ENCODE assay signal across 18 cellular contexts in genomic region chr5:132372122-132372521, GRCh38. TPM values are rescaled to one million over a fixed set of nuclear protein-coding genes. Genes with fewer than 3 reads are reported as not detected.
DNase-seq lines count a peak whose midpoint lies in the region; ATAC-seq and TF ChIP-seq lines count a peak whose summit lies in the region.
"Had no signal": no experiment of that assay in that cellular context is flagged by ENCODE, and none has a peak within 500 bp of the region (broad histone marks: within the 10 kb centered on the region; RNA-seq: fewer than 3 reads in every experiment).

No MANE protein-coding gene starts in this region.

- no peaks in the 10 kb centered on the region for H3K9me3 ChIP-seq in skeletal muscle satellite cell (replicated peaks; ENCODE audit: low read length)
- H3K9me3 ChIP-seq: tibial nerve had no signal

- DNase-seq in HL-60 (ENCODE audit: low read depth in 1 of 2, low spot score in 1 of 2) (peak in 1 of 2 experiments; percentile 42), NOMO-1 treated with DMSO at 0.1 percent for 48 hours (lab: John Stamatoyannopoulos, UW; ENCODE audit: unreplicated experiment) (peak; percentile 52), MCF 10A (ENCODE audit: unreplicated experiment) (no peak), dorsolateral prefrontal cortex (no peak), NCI-H2107 (lab: John Stamatoyannopoulos, UW) (no peak)
- DNase-seq: activated CD8-positive, alpha-beta T cell treated with anti-CD3 and anti-CD28 coated beads for 36 hours; caudate nucleus; DMS79 treated with DMSO at 0.1 percent for 48 hours; HFFc6; NCI-H1048; NCI-H2171 had no signal

- H3K4me1 Mint-ChIP-seq in MCF 10A (ENCODE audit: insufficient read depth, unreplicated experiment): peaks cover 51% of the 10 kb centered on the region

- peaks cover 39% of the 10 kb centered on the region for H3K4me1 ChIP-seq in skeletal muscle satellite cell (ENCODE audit: control insufficient read depth, insufficient read depth, low read length)

- H3K27ac ChIP-seq in HL-60 (replicated peaks) (peak overlapping the region; percentile 5; the same call in 1 of the 2 replicates), dorsolateral prefrontal cortex (peak overlapping the region in 29 of 59 donors; percentile 2 to 88 (median 39))
- H3K27ac ChIP-seq: C4-2B had no signal

- CTCF ChIA-PET in MCF 10A (lab: Yijun Ruan, JAX): interaction anchor here (0.6 to 4.0 kb wide), 12 partner anchors 9 to 307 kb away, joined by 3 to 29 read pairs (median 4); no protein-coding TSS in a partner anchor

- no peak for ATAC-seq in HG02938 (IDR thresholded peaks at IDR 0.05; ENCODE audit: unreplicated experiment)
- ATAC-seq: activated CD8-positive, alpha-beta T cell treated with anti-CD3 and anti-CD28 coated beads for 36 hours; left lobe of liver had no signal

- no peak for TF ChIP-seq CTCF in HL-60 (IDR thresholded peaks at IDR 0.05; ENCODE audit: insufficient read depth, low read length)
- TF ChIP-seq CTCF in MCF 10A (IDR thresholded peaks at IDR 0.05; ENCODE audit: unreplicated experiment): no peak
- TF ChIP-seq CTCF in dorsolateral prefrontal cortex (IDR thresholded peaks at IDR 0.05 in 54 of 56, conservative IDR thresholded peaks at IDR 0.05 in 2 of 56; ENCODE audit: low read depth in 1 of 56, partially characterized antibody in 56 of 56): no peak

- peak overlapping the region; percentile 36 for H3K27ac Mint-ChIP-seq in MCF 10A (ENCODE audit: low read depth, unreplicated experiment)
- H3K27ac Mint-ChIP-seq: activated CD8-positive, alpha-beta T cell treated with anti-CD3 and anti-CD28 coated beads for 36 hours; activated T-helper 1 cell treated with anti-CD3 and anti-CD28 coated beads, Interleukin-12 subunit alpha, Interleukin-12 subunit beta, Interleukin-2, Interleukin-4 antibody, amounts not matched to agents 30 ng/mL and 10 ng/mL and 1 ng/mL, durations not matched to agents 14 hours and 24 hours and 36 hours; HFFc6 had no signal

- no peaks in the 10 kb centered on the region for H3K27me3 Mint-ChIP-seq in MCF 10A (ENCODE audit: insufficient read depth, unreplicated experiment)
- H3K27me3 Mint-ChIP-seq: activated CD8-positive, alpha-beta T cell treated with anti-CD3 and anti-CD28 coated beads for 36 hours had no signal

- H3K4me2 ChIP-seq in skeletal muscle satellite cell (ENCODE audit: low read length): peak overlapping the region; percentile 25

- intact Hi-C loops in MCF 10A (cut with micrococcal nuclease): no loop called here
- intact Hi-C loops in dorsolateral prefrontal cortex (cut with DNase I): no loop called here

- POLR2A ChIA-PET in MCF 10A (lab: Yijun Ruan, JAX): interaction anchor here (1.0 to 11.9 kb wide), 9 partner anchors 9 to 208 kb away, joined by 3 to 178 read pairs (median 11); partner anchors contain the start of gene SLC22A4

- no TSS peak for BruUV-seq in MCF 10A (replicated peaks; lab: Mats Ljungman, UMichigan)

- no peak overlapping the region for H3K9ac ChIP-seq in skeletal muscle satellite cell (ENCODE audit: low read depth, low read length)

- H3K36me3 Mint-ChIP-seq in MCF 10A (ENCODE audit: insufficient read depth, unreplicated experiment): peaks cover 45% of the 10 kb centered on the region

- no peaks in the 10 kb centered on the region for H3K9me3 Mint-ChIP-seq in MCF 10A (ENCODE audit: unreplicated experiment)
- H3K9me3 Mint-ChIP-seq: activated CD8-positive, alpha-beta T cell treated with anti-CD3 and anti-CD28 coated beads for 36 hours; activated T-helper 1 cell treated with anti-CD3 and anti-CD28 coated beads, Interleukin-12 subunit alpha, Interleukin-12 subunit beta, Interleukin-2, Interleukin-4 antibody, amounts not matched to agents 30 ng/mL and 10 ng/mL and 1 ng/mL, durations not matched to agents 14 hours and 24 hours and 36 hours; HFFc6 had no signal

- H3K4me3 ChIP-seq in HL-60 (replicated peaks; ENCODE audit: insufficient read depth, low read length) (no peak overlapping the region), skeletal muscle satellite cell (ENCODE audit: low read length) (no peak overlapping the region), dorsolateral prefrontal cortex (peak overlapping the region in 17 of 59 donors; percentile 4 to 92 (median 81))
- H3K4me3 ChIP-seq: skin epidermis, tibial nerve had no signal

- peak overlapping the region; percentile 79 for H3K4me3 Mint-ChIP-seq in MCF 10A (ENCODE audit: unreplicated experiment)

- H3K36me3 ChIP-seq in skeletal muscle satellite cell (ENCODE audit: insufficient read depth, low read length): peaks cover 4% of the 10 kb centered on the region
- H3K36me3 ChIP-seq: tibial nerve had no signal

- H3K27me3 ChIP-seq in HL-60 (ENCODE audit: insufficient read depth, poor library complexity, severe bottlenecking) (no peaks in the 10 kb centered on the region), skeletal muscle satellite cell (ENCODE audit: control insufficient read depth, insufficient read depth, low read length) (no peaks in the 10 kb centered on the region), dorsolateral prefrontal cortex (no peaks in the 10 kb centered on the region)
- H3K27me3 ChIP-seq: tibial nerve had no signal

RNA-seq across cellular contexts. Expression of gene SLC22A5, which starts 2.6 kb away (rescaled TPM):
- total RNA-seq in MCF 10A (2022): 122 and 167 TPM in 2 replicates
- 2.5 and 8.5 TPM in 2 replicates for total RNA-seq in skeletal muscle satellite cell (2012; rRNA removed)
- total RNA-seq in dorsolateral prefrontal cortex: 10 to 100 TPM in 109 of 120 experiments, 1 to 10 TPM in 11; 8.0 to 25.9 (median 13.9) TPM
